Comparison of ENCODE assay signal across 1 cellular context in the genomic region with DNA sequence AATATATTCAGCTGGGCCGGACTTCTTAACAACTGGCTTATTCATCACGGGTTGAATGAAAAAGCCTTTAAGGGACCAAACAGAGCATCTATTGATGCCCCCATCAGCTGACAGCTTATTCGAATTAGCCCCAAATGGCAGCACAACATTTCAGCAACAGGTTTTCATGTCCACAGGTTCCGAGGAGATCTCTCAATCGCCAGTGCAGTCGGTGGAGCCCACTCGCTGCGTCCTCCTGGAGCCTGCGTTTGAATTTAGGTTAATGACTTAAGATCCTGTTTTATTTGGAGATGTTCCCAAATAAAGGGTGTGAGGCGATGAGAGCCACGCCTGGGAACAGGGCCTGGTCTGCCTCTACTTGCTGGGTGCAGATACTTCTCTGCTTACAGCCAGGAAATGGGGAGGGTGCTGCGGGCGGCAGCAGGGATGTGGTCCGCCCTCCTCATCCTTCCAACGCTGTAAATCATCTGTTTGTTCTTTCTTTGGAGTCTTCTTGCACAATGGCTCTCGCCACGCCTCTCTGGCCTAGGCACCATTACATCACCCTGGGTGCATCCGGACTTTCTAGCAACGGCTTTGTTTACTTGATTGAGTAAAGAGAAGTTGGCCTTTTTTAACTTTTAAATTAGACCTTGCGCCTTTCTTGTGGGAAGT.
TF ChIP-seq lines count a peak whose summit lies in the region.

No MANE protein-coding gene starts in this region.

TF ChIP-seq in HepG2, 621 proteins besides CTCF, POLR2A, EP300 and RAD21 (continued from another document and continues in another):
- TF ChIP-seq, protein P1, sequence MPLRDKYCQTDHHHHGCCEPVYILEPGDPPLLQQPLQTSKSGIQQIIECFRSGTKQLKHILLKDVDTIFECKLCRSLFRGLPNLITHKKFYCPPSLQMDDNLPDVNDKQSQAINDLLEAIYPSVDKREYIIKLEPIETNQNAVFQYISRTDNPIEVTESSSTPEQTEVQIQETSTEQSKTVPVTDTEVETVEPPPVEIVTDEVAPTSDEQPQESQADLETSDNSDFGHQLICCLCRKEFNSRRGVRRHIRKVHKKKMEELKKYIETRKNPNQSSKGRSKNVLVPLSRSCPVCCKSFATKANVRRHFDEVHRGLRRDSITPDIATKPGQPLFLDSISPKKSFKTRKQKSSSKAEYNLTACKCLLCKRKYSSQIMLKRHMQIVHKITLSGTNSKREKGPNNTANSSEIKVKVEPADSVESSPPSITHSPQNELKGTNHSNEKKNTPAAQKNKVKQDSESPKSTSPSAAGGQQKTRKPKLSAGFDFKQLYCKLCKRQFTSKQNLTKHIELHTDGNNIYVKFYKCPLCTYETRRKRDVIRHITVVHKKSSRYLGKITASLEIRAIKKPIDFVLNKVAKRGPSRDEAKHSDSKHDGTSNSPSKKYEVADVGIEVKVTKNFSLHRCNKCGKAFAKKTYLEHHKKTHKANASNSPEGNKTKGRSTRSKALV (CRISPR knock-in tag; IDR thresholded peaks at IDR 0.05) = peak; percentile 88
- TF ChIP-seq ZNF30 (CRISPR knock-in tag; IDR thresholded peaks at IDR 0.05) (no peak), SKI (IDR thresholded peaks at IDR 0.05; ENCODE audit: partially characterized antibody) (peak; percentile 97), ZNF224 (CRISPR knock-in tag; IDR thresholded peaks at IDR 0.05) (peak; percentile 97), TAF1 (CRISPR knock-in tag; IDR thresholded peaks at IDR 0.05) (peak; percentile 65), ISL2 (CRISPR knock-in tag; IDR thresholded peaks at IDR 0.05) (peak; percentile 96), NR2F6 (IDR thresholded peaks at IDR 0.05) (peak; percentile 88), NR2F6 (CRISPR knock-in tag; IDR thresholded peaks at IDR 0.05) (peak; percentile 93), ZNF24 (IDR thresholded peaks at IDR 0.05) (no peak), NFE2L1 (CRISPR knock-in tag; IDR thresholded peaks at IDR 0.05; ENCODE audit: borderline replicate concordance) (no peak), ZNF773 (CRISPR knock-in tag; IDR thresholded peaks at IDR 0.05; ENCODE audit: borderline replicate concordance) (no peak), PHB2 (IDR thresholded peaks at IDR 0.05; ENCODE audit: partially characterized antibody) (no peak), MBD4 (IDR thresholded peaks at IDR 0.05; ENCODE audit: borderline replicate concordance, low read length) (peak; percentile 80; the same call in 1 of the 2 replicates), ZNF660 (CRISPR knock-in tag; IDR thresholded peaks at IDR 0.05; ENCODE audit: borderline replicate concordance, low read depth) (no peak), YEATS2 (CRISPR knock-in tag; IDR thresholded peaks at IDR 0.05; ENCODE audit: borderline replicate concordance) (peak; percentile 94; the same call in 1 of the 2 replicates), JUN (CRISPR knock-in tag; IDR thresholded peaks at IDR 0.05) (peak; percentile 99), SOX13 (IDR thresholded peaks at IDR 0.05) (peak; percentile 92), SOX13 (CRISPR knock-in tag; conservative IDR thresholded peaks at IDR 0.05 in 1 of 2, IDR thresholded peaks at IDR 0.05 in 1 of 2) (peak in 1 of 2 experiments; percentile 99; a peak in 2 of 4 replicates)
- TF ChIP-seq, protein P2, sequence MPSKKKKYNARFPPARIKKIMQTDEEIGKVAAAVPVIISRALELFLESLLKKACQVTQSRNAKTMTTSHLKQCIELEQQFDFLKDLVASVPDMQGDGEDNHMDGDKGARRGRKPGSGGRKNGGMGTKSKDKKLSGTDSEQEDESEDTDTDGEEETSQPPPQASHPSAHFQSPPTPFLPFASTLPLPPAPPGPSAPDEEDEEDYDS (CRISPR knock-in tag; IDR thresholded peaks at IDR 0.05) = peak; percentile 87
- TF ChIP-seq, protein P3, sequence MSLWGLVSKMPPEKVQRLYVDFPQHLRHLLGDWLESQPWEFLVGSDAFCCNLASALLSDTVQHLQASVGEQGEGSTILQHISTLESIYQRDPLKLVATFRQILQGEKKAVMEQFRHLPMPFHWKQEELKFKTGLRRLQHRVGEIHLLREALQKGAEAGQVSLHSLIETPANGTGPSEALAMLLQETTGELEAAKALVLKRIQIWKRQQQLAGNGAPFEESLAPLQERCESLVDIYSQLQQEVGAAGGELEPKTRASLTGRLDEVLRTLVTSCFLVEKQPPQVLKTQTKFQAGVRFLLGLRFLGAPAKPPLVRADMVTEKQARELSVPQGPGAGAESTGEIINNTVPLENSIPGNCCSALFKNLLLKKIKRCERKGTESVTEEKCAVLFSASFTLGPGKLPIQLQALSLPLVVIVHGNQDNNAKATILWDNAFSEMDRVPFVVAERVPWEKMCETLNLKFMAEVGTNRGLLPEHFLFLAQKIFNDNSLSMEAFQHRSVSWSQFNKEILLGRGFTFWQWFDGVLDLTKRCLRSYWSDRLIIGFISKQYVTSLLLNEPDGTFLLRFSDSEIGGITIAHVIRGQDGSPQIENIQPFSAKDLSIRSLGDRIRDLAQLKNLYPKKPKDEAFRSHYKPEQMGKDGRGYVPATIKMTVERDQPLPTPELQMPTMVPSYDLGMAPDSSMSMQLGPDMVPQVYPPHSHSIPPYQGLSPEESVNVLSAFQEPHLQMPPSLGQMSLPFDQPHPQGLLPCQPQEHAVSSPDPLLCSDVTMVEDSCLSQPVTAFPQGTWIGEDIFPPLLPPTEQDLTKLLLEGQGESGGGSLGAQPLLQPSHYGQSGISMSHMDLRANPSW (CRISPR knock-in tag; IDR thresholded peaks at IDR 0.05; ENCODE audit: borderline replicate concordance) = peak; percentile 98
- TF ChIP-seq, protein P4, sequence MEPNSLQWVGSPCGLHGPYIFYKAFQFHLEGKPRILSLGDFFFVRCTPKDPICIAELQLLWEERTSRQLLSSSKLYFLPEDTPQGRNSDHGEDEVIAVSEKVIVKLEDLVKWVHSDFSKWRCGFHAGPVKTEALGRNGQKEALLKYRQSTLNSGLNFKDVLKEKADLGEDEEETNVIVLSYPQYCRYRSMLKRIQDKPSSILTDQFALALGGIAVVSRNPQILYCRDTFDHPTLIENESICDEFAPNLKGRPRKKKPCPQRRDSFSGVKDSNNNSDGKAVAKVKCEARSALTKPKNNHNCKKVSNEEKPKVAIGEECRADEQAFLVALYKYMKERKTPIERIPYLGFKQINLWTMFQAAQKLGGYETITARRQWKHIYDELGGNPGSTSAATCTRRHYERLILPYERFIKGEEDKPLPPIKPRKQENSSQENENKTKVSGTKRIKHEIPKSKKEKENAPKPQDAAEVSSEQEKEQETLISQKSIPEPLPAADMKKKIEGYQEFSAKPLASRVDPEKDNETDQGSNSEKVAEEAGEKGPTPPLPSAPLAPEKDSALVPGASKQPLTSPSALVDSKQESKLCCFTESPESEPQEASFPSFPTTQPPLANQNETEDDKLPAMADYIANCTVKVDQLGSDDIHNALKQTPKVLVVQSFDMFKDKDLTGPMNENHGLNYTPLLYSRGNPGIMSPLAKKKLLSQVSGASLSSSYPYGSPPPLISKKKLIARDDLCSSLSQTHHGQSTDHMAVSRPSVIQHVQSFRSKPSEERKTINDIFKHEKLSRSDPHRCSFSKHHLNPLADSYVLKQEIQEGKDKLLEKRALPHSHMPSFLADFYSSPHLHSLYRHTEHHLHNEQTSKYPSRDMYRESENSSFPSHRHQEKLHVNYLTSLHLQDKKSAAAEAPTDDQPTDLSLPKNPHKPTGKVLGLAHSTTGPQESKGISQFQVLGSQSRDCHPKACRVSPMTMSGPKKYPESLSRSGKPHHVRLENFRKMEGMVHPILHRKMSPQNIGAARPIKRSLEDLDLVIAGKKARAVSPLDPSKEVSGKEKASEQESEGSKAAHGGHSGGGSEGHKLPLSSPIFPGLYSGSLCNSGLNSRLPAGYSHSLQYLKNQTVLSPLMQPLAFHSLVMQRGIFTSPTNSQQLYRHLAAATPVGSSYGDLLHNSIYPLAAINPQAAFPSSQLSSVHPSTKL (CRISPR knock-in tag; IDR thresholded peaks at IDR 0.05) = peak; percentile 100
- TF ChIP-seq, protein P5, sequence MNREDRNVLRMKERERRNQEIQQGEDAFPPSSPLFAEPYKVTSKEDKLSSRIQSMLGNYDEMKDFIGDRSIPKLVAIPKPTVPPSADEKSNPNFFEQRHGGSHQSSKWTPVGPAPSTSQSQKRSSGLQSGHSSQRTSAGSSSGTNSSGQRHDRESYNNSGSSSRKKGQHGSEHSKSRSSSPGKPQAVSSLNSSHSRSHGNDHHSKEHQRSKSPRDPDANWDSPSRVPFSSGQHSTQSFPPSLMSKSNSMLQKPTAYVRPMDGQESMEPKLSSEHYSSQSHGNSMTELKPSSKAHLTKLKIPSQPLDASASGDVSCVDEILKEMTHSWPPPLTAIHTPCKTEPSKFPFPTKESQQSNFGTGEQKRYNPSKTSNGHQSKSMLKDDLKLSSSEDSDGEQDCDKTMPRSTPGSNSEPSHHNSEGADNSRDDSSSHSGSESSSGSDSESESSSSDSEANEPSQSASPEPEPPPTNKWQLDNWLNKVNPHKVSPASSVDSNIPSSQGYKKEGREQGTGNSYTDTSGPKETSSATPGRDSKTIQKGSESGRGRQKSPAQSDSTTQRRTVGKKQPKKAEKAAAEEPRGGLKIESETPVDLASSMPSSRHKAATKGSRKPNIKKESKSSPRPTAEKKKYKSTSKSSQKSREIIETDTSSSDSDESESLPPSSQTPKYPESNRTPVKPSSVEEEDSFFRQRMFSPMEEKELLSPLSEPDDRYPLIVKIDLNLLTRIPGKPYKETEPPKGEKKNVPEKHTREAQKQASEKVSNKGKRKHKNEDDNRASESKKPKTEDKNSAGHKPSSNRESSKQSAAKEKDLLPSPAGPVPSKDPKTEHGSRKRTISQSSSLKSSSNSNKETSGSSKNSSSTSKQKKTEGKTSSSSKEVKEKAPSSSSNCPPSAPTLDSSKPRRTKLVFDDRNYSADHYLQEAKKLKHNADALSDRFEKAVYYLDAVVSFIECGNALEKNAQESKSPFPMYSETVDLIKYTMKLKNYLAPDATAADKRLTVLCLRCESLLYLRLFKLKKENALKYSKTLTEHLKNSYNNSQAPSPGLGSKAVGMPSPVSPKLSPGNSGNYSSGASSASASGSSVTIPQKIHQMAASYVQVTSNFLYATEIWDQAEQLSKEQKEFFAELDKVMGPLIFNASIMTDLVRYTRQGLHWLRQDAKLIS (CRISPR knock-in tag; IDR thresholded peaks at IDR 0.05) = peak; percentile 86; the same call in 1 of the 2 replicates
- TF ChIP-seq, protein P6, sequence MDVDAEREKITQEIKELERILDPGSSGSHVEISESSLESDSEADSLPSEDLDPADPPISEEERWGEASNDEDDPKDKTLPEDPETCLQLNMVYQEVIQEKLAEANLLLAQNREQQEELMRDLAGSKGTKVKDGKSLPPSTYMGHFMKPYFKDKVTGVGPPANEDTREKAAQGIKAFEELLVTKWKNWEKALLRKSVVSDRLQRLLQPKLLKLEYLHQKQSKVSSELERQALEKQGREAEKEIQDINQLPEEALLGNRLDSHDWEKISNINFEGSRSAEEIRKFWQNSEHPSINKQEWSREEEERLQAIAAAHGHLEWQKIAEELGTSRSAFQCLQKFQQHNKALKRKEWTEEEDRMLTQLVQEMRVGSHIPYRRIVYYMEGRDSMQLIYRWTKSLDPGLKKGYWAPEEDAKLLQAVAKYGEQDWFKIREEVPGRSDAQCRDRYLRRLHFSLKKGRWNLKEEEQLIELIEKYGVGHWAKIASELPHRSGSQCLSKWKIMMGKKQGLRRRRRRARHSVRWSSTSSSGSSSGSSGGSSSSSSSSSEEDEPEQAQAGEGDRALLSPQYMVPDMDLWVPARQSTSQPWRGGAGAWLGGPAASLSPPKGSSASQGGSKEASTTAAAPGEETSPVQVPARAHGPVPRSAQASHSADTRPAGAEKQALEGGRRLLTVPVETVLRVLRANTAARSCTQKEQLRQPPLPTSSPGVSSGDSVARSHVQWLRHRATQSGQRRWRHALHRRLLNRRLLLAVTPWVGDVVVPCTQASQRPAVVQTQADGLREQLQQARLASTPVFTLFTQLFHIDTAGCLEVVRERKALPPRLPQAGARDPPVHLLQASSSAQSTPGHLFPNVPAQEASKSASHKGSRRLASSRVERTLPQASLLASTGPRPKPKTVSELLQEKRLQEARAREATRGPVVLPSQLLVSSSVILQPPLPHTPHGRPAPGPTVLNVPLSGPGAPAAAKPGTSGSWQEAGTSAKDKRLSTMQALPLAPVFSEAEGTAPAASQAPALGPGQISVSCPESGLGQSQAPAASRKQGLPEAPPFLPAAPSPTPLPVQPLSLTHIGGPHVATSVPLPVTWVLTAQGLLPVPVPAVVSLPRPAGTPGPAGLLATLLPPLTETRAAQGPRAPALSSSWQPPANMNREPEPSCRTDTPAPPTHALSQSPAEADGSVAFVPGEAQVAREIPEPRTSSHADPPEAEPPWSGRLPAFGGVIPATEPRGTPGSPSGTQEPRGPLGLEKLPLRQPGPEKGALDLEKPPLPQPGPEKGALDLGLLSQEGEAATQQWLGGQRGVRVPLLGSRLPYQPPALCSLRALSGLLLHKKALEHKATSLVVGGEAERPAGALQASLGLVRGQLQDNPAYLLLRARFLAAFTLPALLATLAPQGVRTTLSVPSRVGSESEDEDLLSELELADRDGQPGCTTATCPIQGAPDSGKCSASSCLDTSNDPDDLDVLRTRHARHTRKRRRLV (CRISPR knock-in tag; IDR thresholded peaks at IDR 0.05) = peak; percentile 96
- TF ChIP-seq, protein P7, sequence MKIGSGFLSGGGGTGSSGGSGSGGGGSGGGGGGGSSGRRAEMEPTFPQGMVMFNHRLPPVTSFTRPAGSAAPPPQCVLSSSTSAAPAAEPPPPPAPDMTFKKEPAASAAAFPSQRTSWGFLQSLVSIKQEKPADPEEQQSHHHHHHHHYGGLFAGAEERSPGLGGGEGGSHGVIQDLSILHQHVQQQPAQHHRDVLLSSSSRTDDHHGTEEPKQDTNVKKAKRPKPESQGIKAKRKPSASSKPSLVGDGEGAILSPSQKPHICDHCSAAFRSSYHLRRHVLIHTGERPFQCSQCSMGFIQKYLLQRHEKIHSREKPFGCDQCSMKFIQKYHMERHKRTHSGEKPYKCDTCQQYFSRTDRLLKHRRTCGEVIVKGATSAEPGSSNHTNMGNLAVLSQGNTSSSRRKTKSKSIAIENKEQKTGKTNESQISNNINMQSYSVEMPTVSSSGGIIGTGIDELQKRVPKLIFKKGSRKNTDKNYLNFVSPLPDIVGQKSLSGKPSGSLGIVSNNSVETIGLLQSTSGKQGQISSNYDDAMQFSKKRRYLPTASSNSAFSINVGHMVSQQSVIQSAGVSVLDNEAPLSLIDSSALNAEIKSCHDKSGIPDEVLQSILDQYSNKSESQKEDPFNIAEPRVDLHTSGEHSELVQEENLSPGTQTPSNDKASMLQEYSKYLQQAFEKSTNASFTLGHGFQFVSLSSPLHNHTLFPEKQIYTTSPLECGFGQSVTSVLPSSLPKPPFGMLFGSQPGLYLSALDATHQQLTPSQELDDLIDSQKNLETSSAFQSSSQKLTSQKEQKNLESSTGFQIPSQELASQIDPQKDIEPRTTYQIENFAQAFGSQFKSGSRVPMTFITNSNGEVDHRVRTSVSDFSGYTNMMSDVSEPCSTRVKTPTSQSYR (CRISPR knock-in tag; IDR thresholded peaks at IDR 0.05; ENCODE audit: borderline replicate concordance) = peak; percentile 78; the same call in 1 of the 2 replicates
- TF ChIP-seq, protein P8, sequence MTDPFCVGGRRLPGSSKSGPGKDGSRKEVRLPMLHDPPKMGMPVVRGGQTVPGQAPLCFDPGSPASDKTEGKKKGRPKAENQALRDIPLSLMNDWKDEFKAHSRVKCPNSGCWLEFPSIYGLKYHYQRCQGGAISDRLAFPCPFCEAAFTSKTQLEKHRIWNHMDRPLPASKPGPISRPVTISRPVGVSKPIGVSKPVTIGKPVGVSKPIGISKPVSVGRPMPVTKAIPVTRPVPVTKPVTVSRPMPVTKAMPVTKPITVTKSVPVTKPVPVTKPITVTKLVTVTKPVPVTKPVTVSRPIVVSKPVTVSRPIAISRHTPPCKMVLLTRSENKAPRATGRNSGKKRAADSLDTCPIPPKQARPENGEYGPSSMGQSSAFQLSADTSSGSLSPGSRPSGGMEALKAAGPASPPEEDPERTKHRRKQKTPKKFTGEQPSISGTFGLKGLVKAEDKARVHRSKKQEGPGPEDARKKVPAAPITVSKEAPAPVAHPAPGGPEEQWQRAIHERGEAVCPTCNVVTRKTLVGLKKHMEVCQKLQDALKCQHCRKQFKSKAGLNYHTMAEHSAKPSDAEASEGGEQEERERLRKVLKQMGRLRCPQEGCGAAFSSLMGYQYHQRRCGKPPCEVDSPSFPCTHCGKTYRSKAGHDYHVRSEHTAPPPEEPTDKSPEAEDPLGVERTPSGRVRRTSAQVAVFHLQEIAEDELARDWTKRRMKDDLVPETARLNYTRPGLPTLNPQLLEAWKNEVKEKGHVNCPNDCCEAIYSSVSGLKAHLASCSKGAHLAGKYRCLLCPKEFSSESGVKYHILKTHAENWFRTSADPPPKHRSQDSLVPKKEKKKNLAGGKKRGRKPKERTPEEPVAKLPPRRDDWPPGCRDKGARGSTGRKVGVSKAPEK (CRISPR knock-in tag; IDR thresholded peaks at IDR 0.05; ENCODE audit: borderline replicate concordance) = no peak
